Comparison of ENCODE assay signal across 11 cellular contexts in the genomic region with DNA sequence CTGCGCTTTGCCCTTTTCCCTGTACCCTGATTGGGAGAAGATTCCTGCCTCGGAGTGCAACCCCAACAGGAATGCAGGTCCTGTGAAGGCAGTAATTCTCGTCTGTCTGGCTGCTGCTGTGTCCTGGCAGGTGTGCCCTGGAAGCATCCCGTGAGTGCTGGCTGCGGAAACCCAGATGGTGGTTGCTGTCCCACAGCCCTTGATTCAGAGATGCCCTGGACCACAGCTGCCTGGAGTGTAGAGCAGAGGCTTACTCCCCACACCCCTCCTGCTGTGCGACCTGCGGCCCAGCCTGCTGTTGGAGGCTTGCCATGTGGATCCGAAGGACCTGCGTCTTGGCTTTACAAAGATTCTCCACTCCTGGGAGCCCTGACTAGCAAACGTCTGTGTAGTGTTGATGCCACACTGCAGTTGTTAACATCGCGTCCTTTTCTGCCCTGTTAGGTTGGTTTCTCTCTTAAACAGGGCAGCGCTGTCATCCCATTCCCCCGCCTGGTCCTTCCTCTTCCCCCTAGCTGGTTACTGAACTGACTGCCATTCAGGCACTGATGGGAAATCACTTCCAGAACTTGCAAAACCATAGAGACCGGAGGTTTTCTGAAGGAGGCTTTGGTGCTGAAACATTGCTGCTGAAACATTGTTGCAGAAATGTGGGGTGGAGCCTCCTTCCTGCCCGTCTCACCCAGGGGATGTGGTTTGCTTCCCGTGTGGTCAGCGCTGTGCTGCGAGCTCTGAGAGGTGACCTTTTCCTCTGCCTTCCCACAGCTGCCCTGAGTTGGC. TPM values are rescaled to one million over a fixed set of nuclear protein-coding genes. Genes with fewer than 3 reads are reported as not detected.
DNase-seq lines count a peak whose midpoint lies in the region; ATAC-seq, FAIRE-seq and TF ChIP-seq lines count a peak whose summit lies in the region.
"Had no signal": no experiment of that assay in that cellular context is flagged by ENCODE, and none has a peak within 500 bp of the region (broad histone marks: within the 10 kb centered on the region; RNA-seq: fewer than 3 reads in every experiment).

No MANE protein-coding gene starts in this region.

- H3K9me3 ChIP-seq in CD4-positive, CD25-positive, alpha-beta regulatory T cell (ENCODE audit: control insufficient read depth in 2 of 2, low read length in 2 of 2), result no peaks in the 10 kb centered on the region
- H3K9me3 ChIP-seq in K562 (replicated peaks; ENCODE audit: control insufficient read depth, insufficient read depth, low read depth, low read length), result no peaks in the 10 kb centered on the region
- H3K9me3 ChIP-seq in lung (ENCODE audit: control insufficient read depth in 2 of 2, insufficient read depth in 1 of 2, low read length in 1 of 2), result no peaks in the 10 kb centered on the region
- H3K9me3 ChIP-seq: colonic mucosa had no signal

- peak in 1 of 2 donors; percentile 43 for ATAC-seq in CD4-positive, CD25-positive, alpha-beta regulatory T cell (ENCODE audit: low read depth in 2 of 2)
- ATAC-seq in K562, result no peak
- ATAC-seq in lung (ENCODE audit: insufficient read depth, low FRiP score), result no peak
- no peak for ATAC-seq in omental fat pad (ENCODE audit: low FRiP score)
- no peak for ATAC-seq in HG02852 (IDR thresholded peaks at IDR 0.05; ENCODE audit: unreplicated experiment)
- ATAC-seq: SK-N-SH treated with all-trans-retinoic acid at 6 μM for 48 hours had no signal

- peak overlapping the region; percentile 34 for H3K27ac ChIP-seq in CD4-positive, CD25-positive, alpha-beta regulatory T cell (ENCODE audit: insufficient read depth, low read length, poor library complexity, severe bottlenecking)
- H3K27ac ChIP-seq in K562 (ENCODE audit: extremely low read depth, low read depth, low read length), result no peak overlapping the region
- H3K27ac ChIP-seq in lung (ENCODE audit: low read depth in 1 of 2, low read length in 1 of 2), result peak overlapping the region in 1 of 2 donors; percentile 67
- H3K27ac ChIP-seq: colonic mucosa had no signal

- peak overlapping the region; percentile 60 to 84 (median 77) for H3K4me3 Mint-ChIP-seq in CD4-positive, CD25-positive, alpha-beta regulatory T cell

- H4K20me1 ChIP-seq in K562 (replicated peaks; ENCODE audit: control insufficient read depth, insufficient read depth, low read length), result no peaks in the 10 kb centered on the region

- in situ Hi-C loops in K562 (cut with MboI), result no loop called here

- H3K4me1 ChIP-seq in CD4-positive, CD25-positive, alpha-beta regulatory T cell (ENCODE audit: control insufficient read depth, insufficient read depth, low read length, poor library complexity, severe bottlenecking), result peaks cover 24% of the 10 kb centered on the region
- H3K4me1 ChIP-seq in K562 (replicated peaks in 1 of 2; ENCODE audit: control insufficient read depth in 2 of 2, insufficient read depth in 2 of 2, low read length in 2 of 2) (peaks cover 4 to 8% of the 10 kb centered on the region in 2 experiments; a peak in 4 of 5 replicates), lung (ENCODE audit: control insufficient read depth in 2 of 2, insufficient read depth in 2 of 2, low read length in 2 of 2) (peaks cover 0 to 7% of the 10 kb centered on the region in 2 donors)
- H3K4me1 ChIP-seq: colonic mucosa had no signal

- no peaks in the 10 kb centered on the region for H3K27me3 Mint-ChIP-seq in CD4-positive, CD25-positive, alpha-beta regulatory T cell

- peak overlapping the region in 1 of 2 experiments; percentile 41; a peak in 2 of 4 replicates for H3K9ac ChIP-seq in K562 (ENCODE audit: insufficient read depth in 1 of 2, low read depth in 2 of 2, low read length in 2 of 2)

- no peaks in the 10 kb centered on the region for H3K9me3 Mint-ChIP-seq in CD4-positive, CD25-positive, alpha-beta regulatory T cell

- peaks cover 55% of the 10 kb centered on the region for H3K79me2 ChIP-seq in K562 (ENCODE audit: control insufficient read depth, insufficient read depth, low read length)

- CTCF ChIA-PET in K562 (lab: Yijun Ruan, JAX; ENCODE audit: low intra/inter-chr PET ratio), result no interaction called here

- no peak overlapping the region for H2AFZ ChIP-seq in K562 (ENCODE audit: low read depth, low read length)

- no peak overlapping the region for H3K4me2 ChIP-seq in K562 (ENCODE audit: insufficient read depth, low read length)

- WGBS in K562 (ENCODE audit: insufficient coverage, low coverage, missing lambda C conversion rate), result 90% methylated on average over 19 of the region's 19 CpGs
- 42 to 66% methylated on average over 19 of the region's 19 CpGs for WGBS in lung, 2 donors

- DNase-seq in CD4-positive, CD25-positive, alpha-beta regulatory T cell, result peak in 2 of 3 donors; percentile 26 to 79
- DNase-seq in NB4 (ENCODE audit: low read depth) (peak; percentile 99), K562 (ENCODE audit: extremely low read depth in 1 of 4, low spot score in 3 of 4) (no peak), lung (ENCODE audit: low spot score) (peak; percentile 60), H7 (no peak), omental fat pad (ENCODE audit: low spot score) (no peak), NCI-H2081 (lab: John Stamatoyannopoulos, UW) (no peak)
- DNase-seq: colonic mucosa, DMS79 had no signal

- no peak for TF ChIP-seq POLR2A in NB4 (IDR thresholded peaks at IDR 0.05; ENCODE audit: extremely low read depth, insufficient read length)
- 0 out of 2 replicates have a peak, but pooled peaks have one; percentile 24 for TF ChIP-seq POLR2A in K562 (conservative IDR thresholded peaks at IDR 0.05)

- POLR2A ChIA-PET in K562 (lab: Yijun Ruan, JAX), result interaction anchor here (0.7 to 1.8 kb wide), 3 partner anchors 8 to 17 kb away, joined by 3 to 5 read pairs (median 4); no protein-coding TSS in a partner anchor

- peak overlapping the region; percentile 70 for H3K4me3 ChIP-seq in CD4-positive, CD25-positive, alpha-beta regulatory T cell (ENCODE audit: low read depth, low read length)
- no peak overlapping the region for H3K4me3 ChIP-seq in NB4 (ENCODE audit: low read depth, low read length)
- no peak overlapping the region for H3K4me3 ChIP-seq in K562
- no peak overlapping the region for H3K4me3 ChIP-seq in lung
- no peak overlapping the region for H3K4me3 ChIP-seq in H7 (ENCODE audit: insufficient read depth, low read depth, low read length)
- H3K4me3 ChIP-seq: colonic mucosa had no signal

- BruUV-seq in K562 (replicated peaks; lab: Mats Ljungman, UMichigan), result no TSS peak

- H3K9me1 ChIP-seq in K562 (ENCODE audit: control insufficient read depth, insufficient read depth, low read length), result no peaks in the 10 kb centered on the region

- H3K36me3 Mint-ChIP-seq in CD4-positive, CD25-positive, alpha-beta regulatory T cell, result peaks cover 21% of the 10 kb centered on the region

- no peak for TF ChIP-seq RAD21 in K562 (CRISPR knock-in tag; conservative IDR thresholded peaks at IDR 0.05 in 1 of 2, IDR thresholded peaks at IDR 0.05 in 1 of 2)

- H3K36me3 ChIP-seq in CD4-positive, CD25-positive, alpha-beta regulatory T cell (ENCODE audit: control insufficient read depth, insufficient read depth, low read length), result peaks cover 15% of the 10 kb centered on the region
- peaks cover 81% of the 10 kb centered on the region for H3K36me3 ChIP-seq in K562 (ENCODE audit: control insufficient read depth, insufficient read depth, low read length)
- H3K36me3 ChIP-seq in lung (ENCODE audit: control insufficient read depth in 2 of 2, insufficient read depth in 2 of 2, low read length in 2 of 2), result peaks cover 6 to 17% of the 10 kb centered on the region in 2 donors
- peaks cover 27% of the 10 kb centered on the region for H3K36me3 ChIP-seq in H7 (replicated peaks; ENCODE audit: control insufficient read depth, insufficient read depth, low read length)

- H3K27me3 ChIP-seq in CD4-positive, CD25-positive, alpha-beta regulatory T cell (ENCODE audit: control insufficient read depth, insufficient read depth, low read length), result no peaks in the 10 kb centered on the region
- H3K27me3 ChIP-seq in K562 (ENCODE audit: control insufficient read depth in 2 of 2, insufficient read depth in 2 of 2, low read length in 2 of 2) (no peaks in the 10 kb centered on the region), lung (ENCODE audit: control insufficient read depth, insufficient read depth) (no peaks in the 10 kb centered on the region), H7 (ENCODE audit: control insufficient read depth, insufficient read depth, low read length) (no peaks in the 10 kb centered on the region)
- H3K27me3 ChIP-seq: colonic mucosa had no signal

- FAIRE-seq in K562 (lab: Jason Lieb, UNC), result no peak

- intact Hi-C loops in K562 (cut with micrococcal nuclease), result loop anchor here (5.0 kb wide), 2 partner anchors 53 to 153 kb away; a partner anchor contains a TSS

- H3K4me1 Mint-ChIP-seq in CD4-positive, CD25-positive, alpha-beta regulatory T cell, result peaks cover 17 to 53% (median 36%) of the 10 kb centered on the region in 4 donors

- TF ChIP-seq CTCF in NB4 (IDR thresholded peaks at IDR 0.05; ENCODE audit: low read depth, low read length) (no peak), K562 (IDR thresholded peaks at IDR 0.05 in 2 of 3, conservative IDR thresholded peaks at IDR 0.05 in 1 of 3; ENCODE audit: insufficient read depth in 2 of 3, low read depth in 1 of 3, low read length in 3 of 3) (no peak), lung (IDR thresholded peaks at IDR 0.05; ENCODE audit: control extremely low read depth, extremely low read depth) (no peak), omental fat pad (IDR thresholded peaks at IDR 0.05) (no peak)

- no peak for TF ChIP-seq EP300 in K562 (IDR thresholded peaks at IDR 0.05; ENCODE audit: low read length)

- H3K27ac Mint-ChIP-seq in CD4-positive, CD25-positive, alpha-beta regulatory T cell, result peak overlapping the region; percentile 76 to 92 (median 80)

RNA-seq across cellular contexts. Expression of a gene that starts 53.3 kb away (rescaled TPM):
- total RNA-seq in CD4-positive, CD25-positive, alpha-beta regulatory T cell, result 250 TPM
- polyA plus RNA-seq in CD4-positive, CD25-positive, alpha-beta regulatory T cell, result 100 to 1,000 TPM; 115 to 123 (median 119) TPM
- 136 and 330 TPM in 2 replicates for total RNA-seq in K562 (2011; cell fraction: chromatin; rRNA removed; ENCODE audit: low replicate concordance)
- 82.5 and 83.7 TPM in 2 replicates for total RNA-seq in K562 (2011; cell fraction: nucleolus; rRNA removed)
- 139 and 175 TPM in 2 replicates for total RNA-seq in K562 (2011; cell fraction: nucleoplasm; rRNA removed)
- total RNA-seq in K562 (2014; rRNA removed) (116 and 147 TPM in 2 replicates), K562 (2014; rRNA removed; fragmentation: Illumina TruSeq; extraction: Trizol) (135 and 158 TPM in 2 replicates), K562 (2015; rRNA removed; fragmentation: Illumina TruSeq; extraction: Trizol) (132 and 149 TPM in 2 replicates), K562 (2021) (128 and 131 TPM in 2 replicates), lung (100 to 1,000 TPM in 1 of 2 donors, 10 to 100 TPM in 1; 74.6 to 117 TPM), omental fat pad (100 to 1,000 TPM in 2 of 4 donors, 10 to 100 TPM in 2; 82.5 to 149 (median 94.7) TPM)
- polyA plus RNA-seq in K562 (2011; rRNA removed) (63.1 and 84.5 TPM in 2 replicates), K562 (2014; fragmentation: Illumina TruSeq; extraction: Trizol) (158 and 225 TPM in 2 replicates), K562 (2014; fragmentation: Nextera tagmentation; extraction: Ambion mirVana) (100 to 1,000 TPM in 1 of 2 experiments, 10 to 100 TPM in 1; 96.6 to 100 TPM), K562 (2014; rRNA removed) (135 and 158 TPM in 2 replicates), lung (10 to 100 TPM; 58.1 to 91.4 TPM)
- polyA plus RNA-seq in K562 (2011; cell fraction: cytosol; rRNA removed), result 30.0 and 41.8 TPM in 2 replicates
- 45.6 and 48.0 TPM in 2 replicates for polyA plus RNA-seq in K562 (2011; cell fraction: nucleus; rRNA removed)
- 109 and 130 TPM in 2 replicates for polyA plus RNA-seq in K562 (2012)
- polyA minus RNA-seq in K562 (2011; rRNA and poly(A)+ RNA removed), result 60.6 and 70.5 TPM in 2 replicates
- 59.2 and 63.5 TPM in 2 replicates for polyA minus RNA-seq in K562 (2011; cell fraction: cytosol; rRNA and poly(A)+ RNA removed)
- 39.3 and 44.5 TPM in 2 replicates for polyA minus RNA-seq in K562 (2011; cell fraction: nucleus; rRNA and poly(A)+ RNA removed)
- 206 and 230 TPM in 2 replicates for total RNA-seq in H7 (2014; rRNA removed; shearing (Covaris generic))

Comparison
In these comparisons a context has a peak if more than half of its experiments do, and no peak if none do; other contexts are left out.
1. DNase-seq: peak in CD4-positive, CD25-positive, alpha-beta regulatory T cell (2 of 3), NB4 (single experiment) and lung (single experiment); none in K562 (0 of 4), H7 (single experiment), omental fat pad (single experiment) and NCI-H2081 (0 of 2).